In the genomic region with DNA sequence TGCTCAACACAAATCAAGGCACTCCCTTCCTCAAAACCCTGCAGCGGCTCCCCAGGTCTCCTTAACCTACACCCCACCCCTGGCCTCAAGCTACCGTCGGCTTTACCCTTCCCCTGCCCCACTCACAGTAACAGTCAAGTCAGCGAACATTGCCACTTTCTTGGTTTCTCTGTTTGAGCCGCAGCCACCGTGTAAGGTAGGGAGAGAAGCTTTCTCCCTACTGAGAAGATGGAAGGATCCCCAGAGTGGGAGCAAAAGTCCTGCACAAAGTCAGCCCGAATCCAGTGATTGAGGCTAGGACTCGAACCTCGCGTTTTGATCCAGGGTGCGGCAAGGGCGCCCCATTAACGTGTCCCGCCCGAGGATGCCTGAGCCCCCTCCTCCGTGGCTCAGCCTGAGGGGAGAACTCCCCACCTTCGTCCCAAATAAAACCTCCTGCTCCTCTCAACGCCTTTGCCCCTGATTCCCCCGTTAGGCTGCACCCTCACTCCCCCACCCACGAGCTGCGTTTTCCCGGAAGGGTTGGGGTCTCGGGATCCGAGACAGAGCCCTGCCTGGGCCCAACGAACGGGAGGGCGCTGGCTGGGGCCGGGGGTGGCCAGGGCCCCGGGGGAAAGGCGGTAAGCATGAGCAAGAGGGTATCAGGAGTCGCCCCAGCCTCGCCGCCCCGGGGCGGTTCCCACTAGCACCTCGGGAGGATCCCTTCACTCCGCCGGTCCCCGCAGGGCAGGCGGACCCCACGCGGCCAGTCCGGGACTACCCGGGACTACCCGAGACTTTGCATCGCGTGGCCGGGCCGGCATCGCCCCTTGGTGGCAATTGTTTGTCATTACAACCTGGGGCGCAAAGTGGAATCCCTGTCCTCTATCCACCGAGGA, we compare ENCODE assay signal across 8 cellular contexts. TPM values are rescaled to one million over a fixed set of nuclear protein-coding genes. Genes with fewer than 3 reads are reported as not detected.
DNase-seq lines count a peak whose midpoint lies in the region; ATAC-seq and TF ChIP-seq lines count a peak whose summit lies in the region.

No MANE protein-coding gene starts in this region.

- no peak overlapping the region for H3K9ac ChIP-seq in parathyroid adenoma

- peak; percentile 75 to 77 for ATAC-seq in CD4-positive, CD25-positive, alpha-beta regulatory T cell (ENCODE audit: low read depth in 2 of 2)
- peak; percentile 82 to 92 for ATAC-seq in activated naive CD4-positive, alpha-beta T cell treated with anti-CD3 and anti-CD28 coated beads, Interleukin-2, amount 50 U/mL, for 72 hours
- peak; percentile 94 for ATAC-seq in Right ventricle myocardium superior (ENCODE audit: poor library complexity)

- H3K27me3 ChIP-seq in CD4-positive, CD25-positive, alpha-beta regulatory T cell (ENCODE audit: control insufficient read depth, insufficient read depth, low read length) = peaks cover 4% of the 10 kb centered on the region
- no peaks in the 10 kb centered on the region for H3K27me3 ChIP-seq in parathyroid adenoma (ENCODE audit: control insufficient read depth, insufficient read depth, low read length)
- H3K27me3 ChIP-seq in vagina = no peaks in the 10 kb centered on the region

- TF ChIP-seq CTCF in parathyroid adenoma (IDR thresholded peaks at IDR 0.05) = peak; percentile 98
- peak; percentile 16 to 67 (median 45) for TF ChIP-seq CTCF in vagina (IDR thresholded peaks at IDR 0.05)

- H2AFZ ChIP-seq in parathyroid adenoma = peak overlapping the region; percentile 91

- peak; percentile 48 to 61 (median 51) for DNase-seq in CD4-positive, CD25-positive, alpha-beta regulatory T cell
- DNase-seq in HEK293T (ENCODE audit: extremely low spot score) = peak; percentile 88
- peak; percentile 79 for DNase-seq in SK-N-DZ (ENCODE audit: low spot score)
- DNase-seq in activated naive CD4-positive, alpha-beta T cell treated with anti-CD3 and anti-CD28 coated beads, Interleukin-2, amount 50 U/mL, for 72 hours (ENCODE audit: low spot score in 2 of 2) = peak; percentile 61 to 80
- peak; percentile 71 for DNase-seq in Right ventricle myocardium superior
- no peak for DNase-seq in vagina (ENCODE audit: extremely low spot score in 2 of 2)
- DNase-seq in NCI-H2171 (lab: John Stamatoyannopoulos, UW) = no peak

- peak overlapping the region; percentile 31 for H3K4me2 ChIP-seq in parathyroid adenoma (ENCODE audit: low read length)

- H3K4me1 Mint-ChIP-seq in CD4-positive, CD25-positive, alpha-beta regulatory T cell = peaks cover 0 to 8% (median 0%) of the 10 kb centered on the region in 4 donors

- POLR2A ChIA-PET in HEK293T (lab: Yijun Ruan, JAX) = interaction anchor here (0.6 to 2.5 kb wide), 5 partner anchors 11 to 56 kb away, joined by 3 to 16 read pairs (median 4); no protein-coding TSS in a partner anchor

- no peaks in the 10 kb centered on the region for H3K36me3 ChIP-seq in CD4-positive, CD25-positive, alpha-beta regulatory T cell (ENCODE audit: control insufficient read depth, insufficient read depth, low read length)
- H3K36me3 ChIP-seq in parathyroid adenoma (ENCODE audit: control insufficient read depth, insufficient read depth, low read length) = no peaks in the 10 kb centered on the region
- no peaks in the 10 kb centered on the region for H3K36me3 ChIP-seq in vagina

- peaks cover 34% of the 10 kb centered on the region for H3K27me3 Mint-ChIP-seq in CD4-positive, CD25-positive, alpha-beta regulatory T cell

- no peak for TF ChIP-seq POLR2A in vagina (IDR thresholded peaks at IDR 0.05)

- no peak overlapping the region for H3K27ac Mint-ChIP-seq in CD4-positive, CD25-positive, alpha-beta regulatory T cell
- H3K27ac Mint-ChIP-seq in activated naive CD4-positive, alpha-beta T cell treated with anti-CD3 and anti-CD28 coated beads, Interleukin-2, amount 50 U/mL, for 72 hours = no peak overlapping the region

- no peaks in the 10 kb centered on the region for H3K79me2 ChIP-seq in parathyroid adenoma

- H3K9me3 Mint-ChIP-seq in CD4-positive, CD25-positive, alpha-beta regulatory T cell = no peaks in the 10 kb centered on the region
- H3K9me3 Mint-ChIP-seq in activated naive CD4-positive, alpha-beta T cell treated with anti-CD3 and anti-CD28 coated beads, Interleukin-2, amount 50 U/mL, for 72 hours = no peaks in the 10 kb centered on the region

- CTCF ChIA-PET in HEK293T (lab: Yijun Ruan, JAX) = interaction anchor here (0.6 to 3.4 kb wide), 6 partner anchors 51 to 294 kb away, joined by 3 to 58 read pairs (median 3); a partner anchor contains a TSS

- H3K4me3 Mint-ChIP-seq in CD4-positive, CD25-positive, alpha-beta regulatory T cell = no peak overlapping the region

- H3K4me3 ChIP-seq in CD4-positive, CD25-positive, alpha-beta regulatory T cell (ENCODE audit: low read depth, low read length) = no peak overlapping the region
- H3K4me3 ChIP-seq in parathyroid adenoma (ENCODE audit: low read depth, low read length) (no peak overlapping the region), vagina (peak overlapping the region; percentile 25 to 47)

- intact Hi-C loops in Right ventricle myocardium superior (cut with DNase I) (loop anchor here (5.0 kb wide), 1 partner anchor 52 kb away; a partner anchor contains a TSS), vagina (cut with DNase I) (loop anchor here (5.0 kb wide), 1 partner anchor 52 kb away; a partner anchor contains a TSS)

- no peak overlapping the region for H3K27ac ChIP-seq in CD4-positive, CD25-positive, alpha-beta regulatory T cell (ENCODE audit: insufficient read depth, low read length, poor library complexity, severe bottlenecking)
- H3K27ac ChIP-seq in parathyroid adenoma (peak overlapping the region; percentile 67), vagina (no peak overlapping the region)

- no peaks in the 10 kb centered on the region for H3K9me3 ChIP-seq in CD4-positive, CD25-positive, alpha-beta regulatory T cell (ENCODE audit: control insufficient read depth in 2 of 2, low read length in 2 of 2)
- H3K9me3 ChIP-seq in parathyroid adenoma (ENCODE audit: control insufficient read depth, low read length) = no peaks in the 10 kb centered on the region
- no peaks in the 10 kb centered on the region for H3K9me3 ChIP-seq in vagina

- H3K4me1 ChIP-seq in CD4-positive, CD25-positive, alpha-beta regulatory T cell (ENCODE audit: control insufficient read depth, insufficient read depth, low read length, poor library complexity, severe bottlenecking) = peaks cover 7% of the 10 kb centered on the region
- H3K4me1 ChIP-seq in parathyroid adenoma (peaks cover 12% of the 10 kb centered on the region), vagina (peaks cover 5% of the 10 kb centered on the region)

- no peaks in the 10 kb centered on the region for H3K36me3 Mint-ChIP-seq in CD4-positive, CD25-positive, alpha-beta regulatory T cell
- no peaks in the 10 kb centered on the region for H3K36me3 Mint-ChIP-seq in activated naive CD4-positive, alpha-beta T cell treated with anti-CD3 and anti-CD28 coated beads, Interleukin-2, amount 50 U/mL, for 72 hours

TF ChIP-seq in HEK293T, 16 proteins besides CTCF, POLR2A, EP300 and RAD21 (continues in another document):
- TF ChIP-seq ARNT (IDR thresholded peaks at IDR 0.05) = no peak
- TF ChIP-seq NFRKB (IDR thresholded peaks at IDR 0.05) = no peak
- 0 out of 2 replicates have a peak, but pooled peaks have one; percentile 38 for TF ChIP-seq FOXM1 (IDR thresholded peaks at IDR 0.05; ENCODE audit: borderline replicate concordance)
- TF ChIP-seq L3MBTL2 (conservative IDR thresholded peaks at IDR 0.05) = peak; percentile 75
- TF ChIP-seq ZNF384 (IDR thresholded peaks at IDR 0.05) = no peak
- TF ChIP-seq, protein P1, sequence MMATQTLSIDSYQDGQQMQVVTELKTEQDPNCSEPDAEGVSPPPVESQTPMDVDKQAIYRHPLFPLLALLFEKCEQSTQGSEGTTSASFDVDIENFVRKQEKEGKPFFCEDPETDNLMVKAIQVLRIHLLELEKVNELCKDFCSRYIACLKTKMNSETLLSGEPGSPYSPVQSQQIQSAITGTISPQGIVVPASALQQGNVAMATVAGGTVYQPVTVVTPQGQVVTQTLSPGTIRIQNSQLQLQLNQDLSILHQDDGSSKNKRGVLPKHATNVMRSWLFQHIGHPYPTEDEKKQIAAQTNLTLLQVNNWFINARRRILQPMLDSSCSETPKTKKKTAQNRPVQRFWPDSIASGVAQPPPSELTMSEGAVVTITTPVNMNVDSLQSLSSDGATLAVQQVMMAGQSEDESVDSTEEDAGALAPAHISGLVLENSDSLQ (IDR thresholded peaks at IDR 0.05) = no peak
- TF ChIP-seq FOXK2 (IDR thresholded peaks at IDR 0.05) = no peak
- TF ChIP-seq ELF4 (IDR thresholded peaks at IDR 0.05) = no peak
- no peak for TF ChIP-seq HDGF (IDR thresholded peaks at IDR 0.05; ENCODE audit: borderline replicate concordance)
- TF ChIP-seq TARDBP (IDR thresholded peaks at IDR 0.05) = peak; percentile 93

RNA-seq across cellular contexts. Expression of a gene that starts 9.9 kb away (rescaled TPM):
- total RNA-seq in CD4-positive, CD25-positive, alpha-beta regulatory T cell = 0.39 TPM
- polyA plus RNA-seq in CD4-positive, CD25-positive, alpha-beta regulatory T cell = 1 to 10 TPM; 1.2 to 1.9 (median 1.3) TPM
- 2.3 and 2.6 TPM in 2 replicates for polyA plus RNA-seq in SK-N-DZ (2014; cell fraction: cytosol; rRNA removed)
- polyA plus RNA-seq in SK-N-DZ (2014; cell fraction: nucleus; rRNA removed) = 1.2 and 3.4 TPM in 2 replicates
- 1 to 10 TPM in 1 of 2 donors, under 1 TPM in 1; 0.18 to 3.0 TPM for total RNA-seq in activated naive CD4-positive, alpha-beta T cell treated with anti-CD3 and anti-CD28 coated beads, Interleukin-2, amount 50 U/mL, for 72 hours
- total RNA-seq in Right ventricle myocardium superior (0.54 TPM), vagina (4.9 TPM)

RNA-seq across cellular contexts. Expression of a gene that starts 20.3 kb away (rescaled TPM):
- 15.8 TPM for total RNA-seq in CD4-positive, CD25-positive, alpha-beta regulatory T cell
- 10 to 100 TPM; 40.7 to 44.9 (median 41.3) TPM for polyA plus RNA-seq in CD4-positive, CD25-positive, alpha-beta regulatory T cell
- polyA plus RNA-seq in SK-N-DZ (2014; cell fraction: cytosol; rRNA removed) = 83.1 and 84.0 TPM in 2 replicates
- 57.5 and 57.8 TPM in 2 replicates for polyA plus RNA-seq in SK-N-DZ (2014; cell fraction: nucleus; rRNA removed)
- 10 to 100 TPM; 32.8 to 43.6 TPM for total RNA-seq in activated naive CD4-positive, alpha-beta T cell treated with anti-CD3 and anti-CD28 coated beads, Interleukin-2, amount 50 U/mL, for 72 hours
- total RNA-seq in Right ventricle myocardium superior = 21.3 TPM
- 33.6 TPM for total RNA-seq in vagina

RNA-seq across cellular contexts. Expression of a gene that starts 40.8 kb away (rescaled TPM):
- total RNA-seq in CD4-positive, CD25-positive, alpha-beta regulatory T cell = not detected
- not detected for polyA plus RNA-seq in CD4-positive, CD25-positive, alpha-beta regulatory T cell
- polyA plus RNA-seq in SK-N-DZ (2014; cell fraction: cytosol; rRNA removed) = 5.0 and 5.9 TPM in 2 replicates
- 0.73 and 2.0 TPM in 2 replicates for polyA plus RNA-seq in SK-N-DZ (2014; cell fraction: nucleus; rRNA removed)
- total RNA-seq in activated naive CD4-positive, alpha-beta T cell treated with anti-CD3 and anti-CD28 coated beads, Interleukin-2, amount 50 U/mL, for 72 hours = not detected
- total RNA-seq in Right ventricle myocardium superior = not detected
- not detected for total RNA-seq in vagina

RNA-seq across cellular contexts. Expression of a gene that starts 52.2 kb away (rescaled TPM):
- total RNA-seq in CD4-positive, CD25-positive, alpha-beta regulatory T cell = not detected
- polyA plus RNA-seq in CD4-positive, CD25-positive, alpha-beta regulatory T cell = not detected
- polyA plus RNA-seq in SK-N-DZ (2014; cell fraction: cytosol; rRNA removed) = 99.5 and 123 TPM in 2 replicates
- 54.4 and 69.0 TPM in 2 replicates for polyA plus RNA-seq in SK-N-DZ (2014; cell fraction: nucleus; rRNA removed)
- not detected for total RNA-seq in activated naive CD4-positive, alpha-beta T cell treated with anti-CD3 and anti-CD28 coated beads, Interleukin-2, amount 50 U/mL, for 72 hours
- total RNA-seq in Right ventricle myocardium superior (not detected), vagina (not detected)

Comparison
In these comparisons a context has a peak if more than half of its experiments do, and no peak if none do; other contexts are left out.
1. DNase-seq: peak in CD4-positive, CD25-positive, alpha-beta regulatory T cell (3 of 3), HEK293T (single experiment), SK-N-DZ (single experiment), activated naive CD4-positive, alpha-beta T cell treated with anti-CD3 and anti-CD28 coated beads, Interleukin-2, amount 50 U/mL, for 72 hours (2 of 2) and Right ventricle myocardium superior (single experiment); none in vagina (0 of 2) and NCI-H2171 (single experiment).
2. H3K4me3 ChIP-seq: peak in vagina (2 of 2); none in CD4-positive, CD25-positive, alpha-beta regulatory T cell (single experiment) and parathyroid adenoma (single experiment).
3. Peak in every context shown above with its lines, with median percentiles within 50 percentile points of each other: ATAC-seq.